ENCODE assay signal across 39 cellular contexts in genomic region chr4:55838952-55839351, GRCh38. TPM values are rescaled to one million over a fixed set of nuclear protein-coding genes. Genes with fewer than 3 reads are reported as not detected.
"Had no signal": no experiment of that assay in that cellular context is flagged by ENCODE, and none has a peak within 500 bp of the region (broad histone marks: within the 10 kb centered on the region; RNA-seq: fewer than 3 reads in every experiment).

No MANE protein-coding gene starts in this region.

- H3K9me3 Mint-ChIP-seq: activated naive CD4-positive, alpha-beta T cell treated with anti-CD3 and anti-CD28 coated beads, Interleukin-2, amount 10 ng/mL, durations not matched to agents 7 days and 5 days; activated T-helper 2 cell treated with anti-CD3 and anti-CD28 coated beads, Interferon-gamma antibody, Interleukin-2, Interleukin-4, amounts not matched to agents 10 μg/mL and 5 μg/mL and 100 μg/mL, durations not matched to agents 14 hours and 24 hours and 36 hours; central memory CD8-positive, alpha-beta T cell; T-helper 1 cell treated with Interleukin-12 subunit alpha and Interleukin-12 subunit beta and Interleukin-4 antibody, amounts not matched to agents 30 μg/mL and 1 μg/mL, for 36 hours; T-helper 2 cell treated with Interferon-gamma antibody and Interleukin-4, amounts not matched to agents 5 μg/mL and 100 μg/mL, for 36 hours had no signal

- H3K4me3 ChIP-seq: ascending aorta, cardiac muscle cell had no signal

- DNase-seq: activated CD4-positive, alpha-beta memory T cell treated with anti-CD3 and anti-CD28 coated beads, Interleukin-2, amount 10 ng/mL, durations not matched to agents 7 days and 5 days; activated CD4-positive, alpha-beta T cell treated with anti-CD3 and anti-CD28 coated beads for 1 hour; activated CD4-positive, alpha-beta T cell treated with anti-CD3 and anti-CD28 coated beads for 36 hours; activated CD4-positive, alpha-beta T cell treated with anti-CD3 and anti-CD28 coated beads for 48 hours; activated CD4-positive, alpha-beta T cell treated with anti-CD3 and anti-CD28 coated beads, Interleukin-2, amount 10 ng/mL, durations not matched to agents 7 days and 5 days; activated CD4-positive, alpha-beta T cell treated with anti-CD3 and anti-CD28 coated beads, Interleukin-2, amount 50 U/mL, for 48 hours; activated CD4-positive, CD25-positive, alpha-beta regulatory T cell; activated CD8-positive, alpha-beta memory T cell treated with anti-CD3 and anti-CD28 coated beads for 24 hours; activated CD8-positive, alpha-beta memory T cell treated with anti-CD3 and anti-CD28 coated beads, Interleukin-2, amount 10 ng/mL, durations not matched to agents 7 days and 5 days; activated CD8-positive, alpha-beta memory T cell treated with anti-CD3 and anti-CD28 coated beads, Interleukin-2, amount 50 U/mL, for 48 hours; activated CD8-positive, alpha-beta T cell treated with anti-CD3 and anti-CD28 coated beads, Interleukin-2, amount 10 ng/mL, durations not matched to agents 7 days and 5 days; activated effector memory CD4-positive, alpha-beta T cell treated with Interleukin-2 at 50 U/mL for 16 hours; activated gamma-delta T cell; activated naive CD4-positive, alpha-beta T cell treated with anti-CD3 and anti-CD28 coated beads, Interleukin-2, amount 10 ng/mL, durations not matched to agents 7 days and 5 days; activated naive CD4-positive, alpha-beta T cell treated with Interleukin-2 at 50 U/mL for 16 hours; activated naive CD8-positive, alpha-beta T cell treated with anti-CD3 and anti-CD28 coated beads, Interleukin-2, amount 10 ng/mL, durations not matched to agents 7 days and 5 days; activated naive CD8-positive, alpha-beta T cell treated with anti-CD3 and anti-CD28 coated beads, Interleukin-2, amount 50 U/mL, for 24 hours; activated T-cell treated with anti-CD3 and anti-CD28 coated beads, Interleukin-2, amount 50 U/mL, for 24 hours; activated T-cell treated with anti-CD3 and anti-CD28 coated beads, Interleukin-2, amount 50 U/mL, for 48 hours; amygdala; anterior cingulate cortex; caudate nucleus; cerebellar nuclear complex; T-helper 2 cell; T-helper 9 cell; WERI-Rb-1 had no signal

- H3K27me3 Mint-ChIP-seq: activated naive CD4-positive, alpha-beta T cell treated with anti-CD3 and anti-CD28 coated beads, Interleukin-2, amount 10 ng/mL, durations not matched to agents 7 days and 5 days had no signal

- H3K9me3 ChIP-seq: ascending aorta had no signal

- H3K27ac Mint-ChIP-seq: activated CD4-positive, alpha-beta memory T cell treated with anti-CD3 and anti-CD28 coated beads, Interleukin-2, amount 10 ng/mL, durations not matched to agents 7 days and 5 days; activated CD4-positive, alpha-beta T cell treated with anti-CD3 and anti-CD28 coated beads for 36 hours; activated CD4-positive, alpha-beta T cell treated with anti-CD3 and anti-CD28 coated beads, Interleukin-2, amount 10 ng/mL, durations not matched to agents 7 days and 5 days; activated CD8-positive, alpha-beta memory T cell treated with anti-CD3 and anti-CD28 coated beads, Interleukin-2, amount 10 ng/mL, durations not matched to agents 7 days and 5 days; activated CD8-positive, alpha-beta T cell treated with anti-CD3 and anti-CD28 coated beads, Interleukin-2, amount 10 ng/mL, durations not matched to agents 7 days and 5 days; activated naive CD4-positive, alpha-beta T cell treated with anti-CD3 and anti-CD28 coated beads, Interleukin-2, amount 10 ng/mL, durations not matched to agents 7 days and 5 days; activated naive CD4-positive, alpha-beta T cell treated with anti-CD3 and anti-CD28 coated beads, Interleukin-2, amount 50 U/mL, for 24 hours; activated naive CD8-positive, alpha-beta T cell; activated naive CD8-positive, alpha-beta T cell treated with anti-CD3 and anti-CD28 coated beads, Interleukin-2, amount 10 ng/mL, durations not matched to agents 7 days and 5 days; activated naive CD8-positive, alpha-beta T cell treated with anti-CD3 and anti-CD28 coated beads, Interleukin-2, amount 50 U/mL, for 24 hours; activated T-cell treated with anti-CD3 and anti-CD28 coated beads, Interleukin-2, amount 50 U/mL, for 24 hours; activated T-helper 2 cell treated with anti-CD3 and anti-CD28 coated beads, Interferon-gamma antibody, Interleukin-2, Interleukin-4, amounts not matched to agents 10 μg/mL and 5 μg/mL and 100 μg/mL, durations not matched to agents 14 hours and 24 hours and 36 hours; brain; T-helper 1 cell treated with Interleukin-12 subunit alpha and Interleukin-12 subunit beta and Interleukin-4 antibody, amounts not matched to agents 30 μg/mL and 1 μg/mL, for 36 hours; T-helper 2 cell treated with Interferon-gamma antibody and Interleukin-4, amounts not matched to agents 5 μg/mL and 100 μg/mL, for 36 hours; WTC11 had no signal

- H3K36me3 Mint-ChIP-seq: activated CD8-positive, alpha-beta memory T cell treated with anti-CD3 and anti-CD28 coated beads, Interleukin-2, amount 10 ng/mL, durations not matched to agents 7 days and 5 days; activated naive CD4-positive, alpha-beta T cell treated with anti-CD3 and anti-CD28 coated beads, Interleukin-2, amount 10 ng/mL, durations not matched to agents 7 days and 5 days; activated naive CD8-positive, alpha-beta T cell treated with anti-CD3 and anti-CD28 coated beads, Interleukin-2, amount 10 ng/mL, durations not matched to agents 7 days and 5 days; brain had no signal

- H3K27me3 ChIP-seq: ascending aorta, cardiac muscle cell had no signal

- H3K4me1 Mint-ChIP-seq: activated CD4-positive, alpha-beta memory T cell treated with anti-CD3 and anti-CD28 coated beads, Interleukin-2, amount 10 ng/mL, durations not matched to agents 7 days and 5 days; activated CD4-positive, alpha-beta T cell treated with anti-CD3 and anti-CD28 coated beads for 36 hours; activated CD4-positive, alpha-beta T cell treated with anti-CD3 and anti-CD28 coated beads, Interleukin-2, amount 10 ng/mL, durations not matched to agents 7 days and 5 days; activated CD8-positive, alpha-beta memory T cell treated with anti-CD3 and anti-CD28 coated beads, Interleukin-2, amount 10 ng/mL, durations not matched to agents 7 days and 5 days; activated naive CD4-positive, alpha-beta T cell treated with anti-CD3 and anti-CD28 coated beads, Interleukin-2, amount 10 ng/mL, durations not matched to agents 7 days and 5 days; activated naive CD4-positive, alpha-beta T cell treated with anti-CD3 and anti-CD28 coated beads, Interleukin-2, amount 50 U/mL, for 24 hours; activated naive CD8-positive, alpha-beta T cell treated with anti-CD3 and anti-CD28 coated beads, Interleukin-2, amount 10 ng/mL, durations not matched to agents 7 days and 5 days; activated naive CD8-positive, alpha-beta T cell treated with anti-CD3 and anti-CD28 coated beads, Interleukin-2, amount 50 U/mL, for 24 hours; brain; central memory CD8-positive, alpha-beta T cell had no signal

- H3K27ac ChIP-seq: ascending aorta, cardiac muscle cell, WERI-Rb-1 had no signal

- H3K36me3 ChIP-seq: ascending aorta, cardiac muscle cell, WERI-Rb-1 had no signal

- H3K4me3 Mint-ChIP-seq: activated CD4-positive, alpha-beta memory T cell treated with anti-CD3 and anti-CD28 coated beads, Interleukin-2, amount 10 ng/mL, durations not matched to agents 7 days and 5 days; activated CD4-positive, alpha-beta T cell treated with anti-CD3 and anti-CD28 coated beads for 36 hours; activated CD4-positive, alpha-beta T cell treated with anti-CD3 and anti-CD28 coated beads, Interleukin-2, amount 10 ng/mL, durations not matched to agents 7 days and 5 days; activated CD8-positive, alpha-beta memory T cell treated with anti-CD3 and anti-CD28 coated beads, Interleukin-2, amount 10 ng/mL, durations not matched to agents 7 days and 5 days; activated CD8-positive, alpha-beta T cell treated with anti-CD3 and anti-CD28 coated beads, Interleukin-2, amount 10 ng/mL, durations not matched to agents 7 days and 5 days; activated naive CD4-positive, alpha-beta T cell treated with anti-CD3 and anti-CD28 coated beads, Interleukin-2, amount 10 ng/mL, durations not matched to agents 7 days and 5 days; activated naive CD4-positive, alpha-beta T cell treated with anti-CD3 and anti-CD28 coated beads, Interleukin-2, amount 50 U/mL, for 24 hours; activated naive CD8-positive, alpha-beta T cell; activated naive CD8-positive, alpha-beta T cell treated with anti-CD3 and anti-CD28 coated beads, Interleukin-2, amount 10 ng/mL, durations not matched to agents 7 days and 5 days; activated naive CD8-positive, alpha-beta T cell treated with anti-CD3 and anti-CD28 coated beads, Interleukin-2, amount 50 U/mL, for 24 hours; activated T-cell treated with anti-CD3 and anti-CD28 coated beads, Interleukin-2, amount 50 U/mL, for 24 hours; brain; central memory CD8-positive, alpha-beta T cell; T-helper 1 cell treated with Interleukin-12 subunit alpha and Interleukin-12 subunit beta and Interleukin-4 antibody, amounts not matched to agents 30 μg/mL and 1 μg/mL, for 36 hours; T-helper 2 cell treated with Interferon-gamma antibody and Interleukin-4, amounts not matched to agents 5 μg/mL and 100 μg/mL, for 36 hours; WTC11 had no signal

- H3K4me1 ChIP-seq: ascending aorta had no signal

- ATAC-seq: activated CD4-positive, alpha-beta T cell treated with anti-CD3 and anti-CD28 coated beads for 36 hours; activated CD4-positive, CD25-positive, alpha-beta regulatory T cell treated with anti-CD3 and anti-CD28 coated beads, Interleukin-2, amount 50 U/mL, for 24 hours; activated CD8-positive, alpha-beta memory T cell treated with anti-CD3 and anti-CD28 coated beads, Interleukin-2, amount 10 ng/mL, durations not matched to agents 7 days and 5 days; activated CD8-positive, alpha-beta T cell treated with anti-CD3 and anti-CD28 coated beads, Interleukin-2, amount 10 ng/mL, durations not matched to agents 7 days and 5 days; activated naive CD8-positive, alpha-beta T cell treated with anti-CD3 and anti-CD28 coated beads, Interleukin-2, amount 50 U/mL, for 24 hours; WTC11 had no signal

RNA-seq across cellular contexts. Expression of gene EXOC1L, which starts 19.4 kb away (rescaled TPM):
- total RNA-seq: activated CD4-positive, alpha-beta memory T cell treated with anti-CD3 and anti-CD28 coated beads, Interleukin-2, amount 10 ng/mL, durations not matched to agents 7 days and 5 days; activated CD4-positive, alpha-beta T cell treated with anti-CD3 and anti-CD28 coated beads for 36 hours; activated CD4-positive, alpha-beta T cell treated with anti-CD3 and anti-CD28 coated beads, Interleukin-2, amount 10 ng/mL, durations not matched to agents 7 days and 5 days; activated CD8-positive, alpha-beta memory T cell treated with anti-CD3 and anti-CD28 coated beads, Interleukin-2, amount 10 ng/mL, durations not matched to agents 7 days and 5 days; activated CD8-positive, alpha-beta T cell treated with anti-CD3 and anti-CD28 coated beads, Interleukin-2, amount 10 ng/mL, durations not matched to agents 7 days and 5 days; activated naive CD8-positive, alpha-beta T cell treated with anti-CD3 and anti-CD28 coated beads, Interleukin-2, amount 10 ng/mL, durations not matched to agents 7 days and 5 days; activated T-helper 2 cell treated with anti-CD3 and anti-CD28 coated beads, Interferon-gamma antibody, Interleukin-2, Interleukin-4, amounts not matched to agents 10 μg/mL and 5 μg/mL and 100 μg/mL, durations not matched to agents 14 hours and 24 hours and 36 hours; ascending aorta; bronchial epithelial cell; cardiac muscle cell; chondrocyte; WTC11 had no signal
